21 cellular contexts compared by ENCODE assay signal in the genomic region with DNA sequence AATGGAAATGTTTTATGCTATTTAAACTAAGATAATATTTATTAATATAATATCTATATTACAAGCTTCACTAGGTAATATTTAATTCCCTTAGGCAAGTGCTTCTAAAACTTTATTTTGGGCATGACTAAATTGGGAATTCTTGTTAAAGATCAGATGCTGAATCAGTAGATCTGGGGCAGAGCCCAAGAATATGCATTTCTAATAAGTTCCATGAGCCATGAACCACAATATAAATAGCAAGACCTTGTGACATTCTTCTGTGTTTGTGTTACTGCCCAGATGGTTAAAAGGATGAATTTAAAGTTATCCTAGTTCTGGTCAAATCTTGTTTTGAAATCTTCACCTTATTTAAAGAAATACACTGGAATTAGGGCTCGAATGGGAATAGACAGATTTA.
DNase-seq lines count a peak whose midpoint lies in the region; ATAC-seq and TF ChIP-seq lines count a peak whose summit lies in the region.
"Had no signal": no experiment of that assay in that cellular context is flagged by ENCODE, and none has a peak within 500 bp of the region (broad histone marks: within the 10 kb centered on the region; RNA-seq: fewer than 3 reads in every experiment).

No MANE protein-coding gene starts in this region.

- H3K4me3 ChIP-seq in AG10803 (ENCODE audit: low read length) (no peak overlapping the region), HCT116 (replicated peaks in 1 of 2; ENCODE audit: low read depth in 1 of 2, low read length in 2 of 2) (no peak overlapping the region), astrocyte of the spinal cord (ENCODE audit: low read depth, low read length) (no peak overlapping the region), mesenchymal stem cell (ENCODE audit: insufficient read depth in 1 of 2, low read depth in 1 of 2, low read length in 2 of 2) (no peak overlapping the region), lower leg skin (ENCODE audit: low read depth, poor library complexity, severe bottlenecking) (no peak overlapping the region)
- H3K4me3 ChIP-seq: A549 had no signal

- H2BK5ac ChIP-seq in mesenchymal stem cell (ENCODE audit: low read depth, low read length, poor library complexity, severe bottlenecking): no peak overlapping the region

- H3K9me2 ChIP-seq in HCT116 (ENCODE audit: insufficient read depth): 0 out of 2 replicates have a peak, but pooled peaks cover 3% of the 10 kb centered on the region

- ATAC-seq in HCT116: no peak
- ATAC-seq in left colon: no peak
- ATAC-seq in GM18907 (IDR thresholded peaks at IDR 0.05; ENCODE audit: unreplicated experiment): no peak
- ATAC-seq: A549, HepG2 had no signal

- TF ChIP-seq CTCF in AG10803 (conservative IDR thresholded peaks at IDR 0.05; ENCODE audit: low read length) (no peak), HCT116 (IDR thresholded peaks at IDR 0.05 in 2 of 3, conservative IDR thresholded peaks at IDR 0.05 in 1 of 3; ENCODE audit: borderline replicate concordance in 1 of 3, insufficient read depth in 1 of 3, low read depth in 2 of 3, low read length in 2 of 3) (no peak), astrocyte of the spinal cord (IDR thresholded peaks at IDR 0.05; ENCODE audit: low read depth, low read length) (no peak), lower leg skin (IDR thresholded peaks at IDR 0.05) (no peak)

- H2AFZ ChIP-seq in HCT116 (ENCODE audit: low read depth, low read length, poor library complexity, severe bottlenecking) (peak overlapping the region; percentile 19), mesenchymal stem cell (ENCODE audit: low read depth, low read length) (no peak overlapping the region)

- RAD21 ChIA-PET in HCT116 (lab: Charles Lee; ENCODE audit: low non-redundant PET in 1 of 2, low total read pairs in 2 of 2, uncharacterized antibody in 2 of 2, unreplicated experiment in 2 of 2): no interaction called here

- CTCF ChIA-PET in HCT116 (lab: Charles Lee): no interaction called here

- no peak overlapping the region for H2BK15ac ChIP-seq in mesenchymal stem cell (ENCODE audit: low read depth, poor library complexity, severe bottlenecking)

- H4K8ac ChIP-seq in mesenchymal stem cell (ENCODE audit: low read length): no peak overlapping the region

- no peak overlapping the region for H3K18ac ChIP-seq in mesenchymal stem cell (ENCODE audit: low read depth in 1 of 2, low read length in 2 of 2)

- BruUV-seq in HCT116 (replicated peaks; lab: Mats Ljungman, UMichigan): no TSS peak

- no peak overlapping the region for H2BK12ac ChIP-seq in mesenchymal stem cell (ENCODE audit: low read length in 2 of 2)

- no peak overlapping the region for H3K23ac ChIP-seq in mesenchymal stem cell (ENCODE audit: low read length in 2 of 2)

- intact Hi-C loops in HCT116 (cut with micrococcal nuclease) (no loop called here), left colon (cut with DNase I, micrococcal nuclease) (no loop called here), lower leg skin (cut with DNase I; ENCODE audit: low total_unique reads) (no loop called here)

- H3K4ac ChIP-seq in mesenchymal stem cell (ENCODE audit: low read depth in 1 of 2, low read length in 2 of 2): no peak overlapping the region

- DNase-seq in AG10803 (ENCODE audit: low read depth): peak; percentile 3
- no peak for DNase-seq in HCT116 (ENCODE audit: low read depth, low spot score)
- DNase-seq in astrocyte of the spinal cord (ENCODE audit: low read depth, low spot score): peak; percentile 28
- DNase-seq in mesenchymal stem cell: no peak
- DNase-seq in left colon: no peak
- no peak for DNase-seq in dedifferentiated amniotic fluid mesenchymal stem cell (ENCODE audit: extremely low spot score)
- no peak for DNase-seq in lower leg skin (ENCODE audit: low spot score in 2 of 2)
- DNase-seq: DMS79, GOT3, KG1, MV-4-11, NCI-H187, NCI-H226, NCI-H524, NCI-H82, RPMI8226, SHP77 treated with DMSO at 0.1 percent for 48 hours had no signal

- H2BK120ac ChIP-seq in mesenchymal stem cell (ENCODE audit: low read depth, low read length): no peak overlapping the region

- WGBS in mesenchymal stem cell: 89% methylated on average over 1 of the region's 1 CpG
- WGBS in lower leg skin, 2 donors: 77 to 82% methylated on average over 1 of the region's 1 CpG

- H3K36me3 ChIP-seq in HCT116 (ENCODE audit: control insufficient read depth in 1 of 2, insufficient read depth in 2 of 2, low read length in 2 of 2) (no peaks in the 10 kb centered on the region), mesenchymal stem cell (ENCODE audit: control insufficient read depth in 1 of 2, insufficient read depth in 2 of 2, low read depth in 1 of 2, low read length in 2 of 2) (no peaks in the 10 kb centered on the region)

- H3K4me2 ChIP-seq in HCT116 (ENCODE audit: low read length) (no peak overlapping the region), mesenchymal stem cell (ENCODE audit: low read length, poor library complexity, severe bottlenecking) (no peak overlapping the region)
- H3K4me2 ChIP-seq: A549 had no signal

- H3K4me1 ChIP-seq in HCT116 (ENCODE audit: control insufficient read depth in 1 of 2, insufficient read depth in 2 of 2, low read length in 2 of 2) (peaks cover 16 to 26% of the 10 kb centered on the region in 2 experiments; a peak in 3 of 4 replicates), mesenchymal stem cell (ENCODE audit: control insufficient read depth, insufficient read depth, low read depth, low read length) (no peaks in the 10 kb centered on the region)

- TF ChIP-seq POLR2A in HCT116 (IDR thresholded peaks at IDR 0.05; ENCODE audit: borderline replicate concordance, extremely low read depth, insufficient read depth, insufficient read length): no peak
- TF ChIP-seq POLR2A in lower leg skin (IDR thresholded peaks at IDR 0.05): no peak

- in situ Hi-C loops in astrocyte of the spinal cord (cut with HindIII; ENCODE audit: low sequenced_read_pairs): no loop called here

- no peaks in the 10 kb centered on the region for H3K79me2 ChIP-seq in HCT116 (ENCODE audit: insufficient read depth, low read length)

- H4K20me1 ChIP-seq in HCT116 (ENCODE audit: insufficient read depth): no peaks in the 10 kb centered on the region

- H3K14ac ChIP-seq in mesenchymal stem cell (ENCODE audit: low read length in 2 of 2): no peak overlapping the region

- H2AK5ac ChIP-seq in mesenchymal stem cell (ENCODE audit: low read length, severe bottlenecking): no peak overlapping the region

- TF ChIP-seq RAD21 in HCT116 (IDR thresholded peaks at IDR 0.05; ENCODE audit: low read depth): no peak

- H3K9me3 ChIP-seq in HCT116 (ENCODE audit: control insufficient read depth in 1 of 2, insufficient read depth in 1 of 2, low read depth in 1 of 2, low read length in 2 of 2): no peaks in the 10 kb centered on the region
- peaks cover 5% of the 10 kb centered on the region for H3K9me3 ChIP-seq in mesenchymal stem cell (ENCODE audit: control insufficient read depth, low read length)

- H3K27ac ChIP-seq in HCT116 (ENCODE audit: low read depth, low read length): no peak overlapping the region
- H3K27ac ChIP-seq in mesenchymal stem cell (ENCODE audit: low read length, poor library complexity, severe bottlenecking): no peak overlapping the region
- H3K27ac ChIP-seq: A549, C4-2B had no signal

- no peaks in the 10 kb centered on the region for H3K79me1 ChIP-seq in mesenchymal stem cell (replicated peaks; ENCODE audit: low read length, poor library complexity, severe bottlenecking)

- no peak overlapping the region for H4K91ac ChIP-seq in mesenchymal stem cell (ENCODE audit: low read length)

- no peaks in the 10 kb centered on the region for H3K27me3 ChIP-seq in HCT116 (ENCODE audit: insufficient read depth, low read length)
- H3K27me3 ChIP-seq in mesenchymal stem cell (ENCODE audit: control insufficient read depth in 1 of 2, insufficient read depth in 1 of 2, low read length in 2 of 2): no peaks in the 10 kb centered on the region

- POLR2A ChIA-PET in HCT116 (lab: Charles Lee): no interaction called here

- no peak overlapping the region for H3K9ac ChIP-seq in HCT116 (ENCODE audit: low read length)
- peak overlapping the region; percentile 16 for H3K9ac ChIP-seq in mesenchymal stem cell (ENCODE audit: low read length)

TF ChIP-seq in HCT116, 20 proteins besides CTCF, POLR2A, EP300 and RAD21 (continues in another document):
- TF ChIP-seq SRF (IDR thresholded peaks at IDR 0.05; ENCODE audit: low read depth): no peak
- no peak for TF ChIP-seq ZFX (IDR thresholded peaks at IDR 0.05)
- no peak for TF ChIP-seq EZH2 (IDR thresholded peaks at IDR 0.05)
- no peak for TF ChIP-seq YY1 (IDR thresholded peaks at IDR 0.05; ENCODE audit: extremely low read depth, insufficient replicate concordance, low read depth, low read length)
- TF ChIP-seq, protein P1, sequence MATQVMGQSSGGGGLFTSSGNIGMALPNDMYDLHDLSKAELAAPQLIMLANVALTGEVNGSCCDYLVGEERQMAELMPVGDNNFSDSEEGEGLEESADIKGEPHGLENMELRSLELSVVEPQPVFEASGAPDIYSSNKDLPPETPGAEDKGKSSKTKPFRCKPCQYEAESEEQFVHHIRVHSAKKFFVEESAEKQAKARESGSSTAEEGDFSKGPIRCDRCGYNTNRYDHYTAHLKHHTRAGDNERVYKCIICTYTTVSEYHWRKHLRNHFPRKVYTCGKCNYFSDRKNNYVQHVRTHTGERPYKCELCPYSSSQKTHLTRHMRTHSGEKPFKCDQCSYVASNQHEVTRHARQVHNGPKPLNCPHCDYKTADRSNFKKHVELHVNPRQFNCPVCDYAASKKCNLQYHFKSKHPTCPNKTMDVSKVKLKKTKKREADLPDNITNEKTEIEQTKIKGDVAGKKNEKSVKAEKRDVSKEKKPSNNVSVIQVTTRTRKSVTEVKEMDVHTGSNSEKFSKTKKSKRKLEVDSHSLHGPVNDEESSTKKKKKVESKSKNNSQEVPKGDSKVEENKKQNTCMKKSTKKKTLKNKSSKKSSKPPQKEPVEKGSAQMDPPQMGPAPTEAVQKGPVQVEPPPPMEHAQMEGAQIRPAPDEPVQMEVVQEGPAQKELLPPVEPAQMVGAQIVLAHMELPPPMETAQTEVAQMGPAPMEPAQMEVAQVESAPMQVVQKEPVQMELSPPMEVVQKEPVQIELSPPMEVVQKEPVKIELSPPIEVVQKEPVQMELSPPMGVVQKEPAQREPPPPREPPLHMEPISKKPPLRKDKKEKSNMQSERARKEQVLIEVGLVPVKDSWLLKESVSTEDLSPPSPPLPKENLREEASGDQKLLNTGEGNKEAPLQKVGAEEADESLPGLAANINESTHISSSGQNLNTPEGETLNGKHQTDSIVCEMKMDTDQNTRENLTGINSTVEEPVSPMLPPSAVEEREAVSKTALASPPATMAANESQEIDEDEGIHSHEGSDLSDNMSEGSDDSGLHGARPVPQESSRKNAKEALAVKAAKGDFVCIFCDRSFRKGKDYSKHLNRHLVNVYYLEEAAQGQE (IDR thresholded peaks at IDR 0.05; ENCODE audit: low read depth): no peak
- TF ChIP-seq, protein P2, sequence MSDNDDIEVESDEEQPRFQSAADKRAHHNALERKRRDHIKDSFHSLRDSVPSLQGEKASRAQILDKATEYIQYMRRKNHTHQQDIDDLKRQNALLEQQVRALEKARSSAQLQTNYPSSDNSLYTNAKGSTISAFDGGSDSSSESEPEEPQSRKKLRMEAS (IDR thresholded peaks at IDR 0.05): no peak
- TF ChIP-seq EGR1 (IDR thresholded peaks at IDR 0.05; ENCODE audit: low read depth): no peak
- no peak for TF ChIP-seq SIN3A (IDR thresholded peaks at IDR 0.05; ENCODE audit: low read depth)
- no peak for TF ChIP-seq POLR2AphosphoS5 (IDR thresholded peaks at IDR 0.05; ENCODE audit: low read depth, low read length)

Comparison
In these comparisons a context has a peak if more than half of its experiments do, and no peak if none do; other contexts are left out.
1. DNase-seq: peak in AG10803 (single experiment) and astrocyte of the spinal cord (single experiment); none in HCT116 (single experiment), mesenchymal stem cell (single experiment), left colon (0 of 2), dedifferentiated amniotic fluid mesenchymal stem cell (single experiment) and lower leg skin (0 of 2).